In the genomic region with DNA sequence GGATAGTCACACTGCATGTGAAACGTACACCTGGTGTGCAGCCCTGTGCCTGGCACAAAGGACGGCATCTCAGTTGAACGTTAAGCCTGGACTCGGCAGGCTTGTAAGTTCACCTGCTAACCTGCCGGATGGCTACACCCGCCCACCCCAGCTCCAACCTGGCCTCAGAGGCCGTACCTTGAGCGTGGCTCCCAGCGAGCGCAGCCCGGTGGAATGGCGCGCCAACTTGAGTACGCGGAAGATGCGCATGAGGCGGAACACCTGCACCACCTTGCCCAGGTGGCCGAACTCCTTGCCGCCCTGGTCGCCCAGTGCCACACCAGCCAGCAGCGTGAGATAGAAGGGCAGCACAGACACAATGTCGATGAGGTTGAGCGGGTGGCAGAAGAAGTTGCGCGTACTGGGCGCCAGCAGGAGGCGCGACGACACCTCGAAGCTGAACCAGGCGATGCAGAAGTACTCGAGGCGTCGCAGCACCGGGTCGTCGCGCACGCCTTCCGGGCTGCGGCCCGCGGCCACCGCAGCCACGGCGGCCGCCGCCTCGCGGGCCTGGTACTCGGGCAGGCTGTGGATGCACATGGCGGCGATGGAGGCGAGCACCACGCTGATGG, we compare ENCODE assay signal across 8 cellular contexts. TPM values are rescaled to one million over a fixed set of nuclear protein-coding genes. Genes with fewer than 3 reads are reported as not detected.
DNase-seq lines count a peak whose midpoint lies in the region; ATAC-seq and TF ChIP-seq lines count a peak whose summit lies in the region.
"Had no signal": no experiment of that assay in that cellular context is flagged by ENCODE, and none has a peak within 500 bp of the region (broad histone marks: within the 10 kb centered on the region; RNA-seq: fewer than 3 reads in every experiment).

No MANE protein-coding gene starts in this region.

- no peak for TF ChIP-seq POLR2A in stomach (IDR thresholded peaks at IDR 0.05)

- H3K36me3 Mint-ChIP-seq in activated naive CD8-positive, alpha-beta T cell treated with anti-CD3 and anti-CD28 coated beads, Interleukin-2, amount 10 ng/mL, durations not matched to agents 7 days and 5 days, result no peaks in the 10 kb centered on the region

- peak overlapping the region in 3 of 4 donors; percentile 19 to 38 (median 38) for H3K4me3 ChIP-seq in stomach

- no peaks in the 10 kb centered on the region for H3K36me3 ChIP-seq in stomach

- peaks cover 12 to 28% (median 18%) of the 10 kb centered on the region in 4 donors for H3K4me1 ChIP-seq in stomach

- WGBS in stomach, 5 donors, result 23 to 41% (median 29%) methylated on average over 34 to 55 of the region's 55 CpGs

- peak; percentile 66 for ATAC-seq in activated naive CD8-positive, alpha-beta T cell treated with anti-CD3 and anti-CD28 coated beads, Interleukin-2, amount 10 ng/mL, durations not matched to agents 7 days and 5 days (ENCODE audit: low read depth)
- ATAC-seq in left colon (peak; percentile 47), HG02763 (IDR thresholded peaks at IDR 0.05; ENCODE audit: unreplicated experiment) (no peak)

- POLR2A ChIA-PET in activated naive CD8-positive, alpha-beta T cell treated with anti-CD3 and anti-CD28 coated beads, Interleukin-2, amount 10 ng/mL, durations not matched to agents 7 days and 5 days (lab: Charles Lee), result interaction anchor here (1.3 kb wide), 1 partner anchor 193 kb away, joined by 3 read pairs; no protein-coding TSS in a partner anchor

- H3K27ac Mint-ChIP-seq in activated naive CD8-positive, alpha-beta T cell treated with anti-CD3 and anti-CD28 coated beads, Interleukin-2, amount 10 ng/mL, durations not matched to agents 7 days and 5 days, result no peak overlapping the region

- no peak overlapping the region for H3K27ac ChIP-seq in stomach

- H3K27me3 ChIP-seq in stomach, result peaks cover 25 to 67% (median 50%) of the 10 kb centered on the region in 3 donors

- no peaks in the 10 kb centered on the region for H3K9me3 Mint-ChIP-seq in activated naive CD8-positive, alpha-beta T cell treated with anti-CD3 and anti-CD28 coated beads, Interleukin-2, amount 10 ng/mL, durations not matched to agents 7 days and 5 days

- no peaks in the 10 kb centered on the region for H3K9me3 ChIP-seq in stomach

- intact Hi-C loops in left colon (cut with DNase I, micrococcal nuclease), result loop anchor here (10.0 kb wide), 1 partner anchor 53 kb away; no protein-coding TSS in a partner anchor
- intact Hi-C loops in stomach (cut with DNase I; ENCODE audit: low total_unique reads), result no loop called here

- DNase-seq in RPMI7951 (ENCODE audit: low read depth) (peak; percentile 51), left colon (peak in 1 of 2 donors; percentile 39), stomach (no peak), NCI-H2171 (lab: John Stamatoyannopoulos, UW) (no peak), DMS 273 treated with DMSO at 0.1 percent for 48 hours (lab: John Stamatoyannopoulos, UW) (no peak)
- peak; percentile 70 for DNase-seq in activated naive CD8-positive, alpha-beta T cell treated with anti-CD3 and anti-CD28 coated beads, Interleukin-2, amount 10 ng/mL, durations not matched to agents 7 days and 5 days

- TF ChIP-seq EP300 in stomach (IDR thresholded peaks at IDR 0.05), result no peak

- H3K4me1 Mint-ChIP-seq in activated naive CD8-positive, alpha-beta T cell treated with anti-CD3 and anti-CD28 coated beads, Interleukin-2, amount 10 ng/mL, durations not matched to agents 7 days and 5 days, result peaks cover 11% of the 10 kb centered on the region

- peak overlapping the region; percentile 48 for H3K4me3 Mint-ChIP-seq in activated naive CD8-positive, alpha-beta T cell treated with anti-CD3 and anti-CD28 coated beads, Interleukin-2, amount 10 ng/mL, durations not matched to agents 7 days and 5 days

- peaks cover 43% of the 10 kb centered on the region for H3K27me3 Mint-ChIP-seq in activated naive CD8-positive, alpha-beta T cell treated with anti-CD3 and anti-CD28 coated beads, Interleukin-2, amount 10 ng/mL, durations not matched to agents 7 days and 5 days

- no peak for TF ChIP-seq CTCF in stomach (IDR thresholded peaks at IDR 0.05)

RNA-seq across cellular contexts. Expression of a gene that starts 3.3 kb away (rescaled TPM):
- total RNA-seq in RPMI7951 (2014; rRNA removed; shearing (Covaris generic)), result 0.12 and 0.39 TPM in 2 replicates
- total RNA-seq in activated naive CD8-positive, alpha-beta T cell treated with anti-CD3 and anti-CD28 coated beads, Interleukin-2, amount 10 ng/mL, durations not matched to agents 7 days and 5 days, result under 1 TPM; 0.08 to 0.11 TPM
- total RNA-seq in left colon, result under 1 TPM in 1 of 2 donors, not detected in 1; 0.27 TPM
- not detected for total RNA-seq in stomach
- polyA plus RNA-seq in stomach, result under 1 TPM in 1 of 3 donors, not detected in 2; 0.30 TPM

RNA-seq across cellular contexts. Expression of a gene that starts 17.4 kb away (rescaled TPM):
- total RNA-seq in RPMI7951 (2014; rRNA removed; shearing (Covaris generic)), result not detected in 2 replicates
- total RNA-seq in activated naive CD8-positive, alpha-beta T cell treated with anti-CD3 and anti-CD28 coated beads, Interleukin-2, amount 10 ng/mL, durations not matched to agents 7 days and 5 days, result not detected
- total RNA-seq in left colon (not detected), stomach (not detected)
- 1 to 10 TPM in 1 of 3 donors, not detected in 2; 3.7 TPM for polyA plus RNA-seq in stomach
- total RNA-seq: T-helper 2 cell treated with Interferon-gamma antibody and Interleukin-4, amounts not matched to agents 100 ng/mL and 5 ng/mL, for 36 hours had no signal

RNA-seq across cellular contexts. Expression of a gene that starts 26.7 kb away (rescaled TPM):
- total RNA-seq in RPMI7951 (2014; rRNA removed; shearing (Covaris generic)), result not detected in 2 replicates
- not detected for total RNA-seq in activated naive CD8-positive, alpha-beta T cell treated with anti-CD3 and anti-CD28 coated beads, Interleukin-2, amount 10 ng/mL, durations not matched to agents 7 days and 5 days
- total RNA-seq in left colon (under 1 TPM in 1 of 2 donors, not detected in 1; 0.92 TPM), stomach (not detected)
- under 1 TPM in 1 of 3 donors, not detected in 2; 0.15 TPM for polyA plus RNA-seq in stomach
- total RNA-seq: T-helper 2 cell treated with Interferon-gamma antibody and Interleukin-4, amounts not matched to agents 100 ng/mL and 5 ng/mL, for 36 hours had no signal

Comparison
In these comparisons a context has a peak if more than half of its experiments do, and no peak if none do; other contexts are left out.
1. DNase-seq: peak in RPMI7951 (single experiment) and activated naive CD8-positive, alpha-beta T cell treated with anti-CD3 and anti-CD28 coated beads, Interleukin-2, amount 10 ng/mL, durations not matched to agents 7 days and 5 days (single experiment); none in stomach (single experiment), NCI-H2171 (single experiment) and DMS 273 treated with DMSO at 0.1 percent for 48 hours (single experiment).